ENCODE assay signal across 6 cellular contexts in genomic region chr11:65960824-65961266, GRCh38. TPM values are rescaled to one million over a fixed set of nuclear protein-coding genes. Genes with fewer than 3 reads are reported as not detected.
A peak's percentile ranks its signal among the peaks of the same experiment; 100 is the strongest.
DNase-seq lines count a peak whose midpoint lies in the region; ATAC-seq, FAIRE-seq and TF ChIP-seq lines count a peak whose summit lies in the region.

No MANE protein-coding gene starts in this region.

- H3K27me3 Mint-ChIP-seq in central memory CD8-positive, alpha-beta T cell: no peaks in the 10 kb centered on the region
- peaks cover 2% of the 10 kb centered on the region for H3K27me3 Mint-ChIP-seq in osteocyte (ENCODE audit: unreplicated experiment)

- no peak for ATAC-seq in central memory CD8-positive, alpha-beta T cell (replicated peaks; ENCODE audit: extremely low read depth, poor library complexity, severe bottlenecking)
- ATAC-seq in GM19452 (IDR thresholded peaks at IDR 0.05; ENCODE audit: unreplicated experiment): no peak

- no peaks in the 10 kb centered on the region for H3K9me3 Mint-ChIP-seq in central memory CD8-positive, alpha-beta T cell
- H3K9me3 Mint-ChIP-seq in osteocyte (ENCODE audit: unreplicated experiment): no peaks in the 10 kb centered on the region

- H3K9ac ChIP-seq in HUES6 (ENCODE audit: low read length): peak overlapping the region; percentile 78

- no peaks in the 10 kb centered on the region for H3K9me3 ChIP-seq in HUES6 (ENCODE audit: control insufficient read depth, insufficient read depth, low read depth, low read length)

- no peak for FAIRE-seq in D721Med (lab: Jason Lieb, UNC)

- H3K27ac Mint-ChIP-seq in central memory CD8-positive, alpha-beta T cell (ENCODE audit: low read depth): peak overlapping the region; percentile 91
- peak overlapping the region; percentile 97 for H3K27ac Mint-ChIP-seq in osteocyte (ENCODE audit: unreplicated experiment)

- peaks cover 38% of the 10 kb centered on the region for H3K4me1 Mint-ChIP-seq in central memory CD8-positive, alpha-beta T cell
- peaks cover 25% of the 10 kb centered on the region for H3K4me1 Mint-ChIP-seq in osteocyte (ENCODE audit: unreplicated experiment)

- no peaks in the 10 kb centered on the region for H3K27me3 ChIP-seq in HUES6 (ENCODE audit: control insufficient read depth, insufficient read depth, low read length)

- TF ChIP-seq CTCF in osteocyte (IDR thresholded peaks at IDR 0.05) (no peak), D721Med (IDR thresholded peaks at IDR 0.05; ENCODE audit: insufficient read depth, missing control alignments) (no peak)

- peak overlapping the region; percentile 10; the same call in 1 of the 2 replicates for H3K27ac ChIP-seq in HUES6 (ENCODE audit: low read depth, low read length)

- peaks cover 21% of the 10 kb centered on the region for H3K36me3 Mint-ChIP-seq in central memory CD8-positive, alpha-beta T cell (ENCODE audit: insufficient read depth)
- H3K36me3 Mint-ChIP-seq in osteocyte (ENCODE audit: unreplicated experiment): peaks cover 7% of the 10 kb centered on the region

- peak overlapping the region; percentile 99 for H3K4me3 Mint-ChIP-seq in central memory CD8-positive, alpha-beta T cell
- H3K4me3 Mint-ChIP-seq in osteocyte (ENCODE audit: unreplicated experiment): peak overlapping the region; percentile 92

- H3K4me1 ChIP-seq in HUES6 (ENCODE audit: control insufficient read depth, insufficient read depth, low read length): peaks cover 11% of the 10 kb centered on the region

- peak overlapping the region; percentile 75 for H3K4me3 ChIP-seq in HUES6 (ENCODE audit: low read depth, low read length)

- no peak for DNase-seq in central memory CD8-positive, alpha-beta T cell (ENCODE audit: low spot score in 2 of 2)
- DNase-seq in osteocyte (ENCODE audit: extremely low spot score, unreplicated experiment) (no peak), D721Med (ENCODE audit: insufficient read length, low spot score) (no peak), GDM1 (lab: John Stamatoyannopoulos, UW) (no peak)

- peaks cover 23% of the 10 kb centered on the region for H3K36me3 ChIP-seq in HUES6 (ENCODE audit: control insufficient read depth, insufficient read depth, low read length)

RNA-seq across cellular contexts. Expression of gene SART1, which starts 0.7 kb away (rescaled TPM):
- total RNA-seq in osteocyte: 45.5 and 55.9 TPM in 2 replicates

RNA-seq across cellular contexts. Expression of gene TSGA10IP, which starts 15.6 kb away (rescaled TPM):
- not detected in 2 replicates for total RNA-seq in osteocyte

RNA-seq across cellular contexts. Expression of gene EIF1AD, which starts 41.1 kb away (rescaled TPM):
- total RNA-seq in osteocyte: 34.6 and 38.1 TPM in 2 replicates

RNA-seq across cellular contexts. Expression of gene BANF1, which starts 41.5 kb away (rescaled TPM):
- 207 and 216 TPM in 2 replicates for total RNA-seq in osteocyte

RNA-seq across cellular contexts. Expression of gene DRAP1, which starts 41.6 kb away (rescaled TPM):
- 106 and 107 TPM in 2 replicates for total RNA-seq in osteocyte
